8 cellular contexts compared by ENCODE assay signal in genomic region chr18:70380915-70381896, GRCh38.
DNase-seq lines count a peak whose midpoint lies in the region; TF ChIP-seq lines count a peak whose summit lies in the region.

No MANE protein-coding gene starts in this region.

- TF ChIP-seq CTCF in lower leg skin (IDR thresholded peaks at IDR 0.05) = no peak

- DNase-seq in DMS153 treated with DMSO at 0.1 percent for 48 hours (lab: John Stamatoyannopoulos, UW; ENCODE audit: unreplicated experiment) (peak; percentile 77), NCI-H1417 (lab: John Stamatoyannopoulos, UW) (peak; percentile 80 to 99 (median 94)), amygdala (lab: John Stamatoyannopoulos, UW) (peak in 50 of 56 donors; percentile 4 to 88 (median 60)), lower leg skin (ENCODE audit: low spot score in 2 of 2) (peak; percentile 20 to 86), NCI-H2196 treated with DMSO at 0.1 percent for 48 hours (lab: John Stamatoyannopoulos, UW; ENCODE audit: unreplicated experiment) (no peak), SW 1271 (lab: John Stamatoyannopoulos, UW) (no peak), AG20443 (ENCODE audit: low spot score) (no peak)
- no peak for DNase-seq in activated CD4-positive, alpha-beta T cell treated with anti-CD3 and anti-CD28 coated beads, Interleukin-2, amount 50 U/mL, for 4 hours

- no peak overlapping the region for H3K4me3 ChIP-seq in lower leg skin (ENCODE audit: low read depth, poor library complexity, severe bottlenecking)

- no peak for TF ChIP-seq POLR2A in lower leg skin (IDR thresholded peaks at IDR 0.05)

- WGBS in lower leg skin, 2 donors = 79 to 82% methylated on average over 23 of the region's 23 CpGs

- intact Hi-C loops in lower leg skin (cut with DNase I; ENCODE audit: low total_unique reads) = no loop called here

Comparison
In these comparisons a context has a peak if more than half of its experiments do, and no peak if none do; other contexts are left out.
1. DNase-seq: peak in DMS153 treated with DMSO at 0.1 percent for 48 hours (single experiment), NCI-H1417 (3 of 3), amygdala (50 of 56) and lower leg skin (2 of 2); none in NCI-H2196 treated with DMSO at 0.1 percent for 48 hours (single experiment), activated CD4-positive, alpha-beta T cell treated with anti-CD3 and anti-CD28 coated beads, Interleukin-2, amount 50 U/mL, for 4 hours (0 of 2), SW 1271 (0 of 2) and AG20443 (single experiment).